ENCODE assay signal across 1 cellular context in the genomic region with DNA sequence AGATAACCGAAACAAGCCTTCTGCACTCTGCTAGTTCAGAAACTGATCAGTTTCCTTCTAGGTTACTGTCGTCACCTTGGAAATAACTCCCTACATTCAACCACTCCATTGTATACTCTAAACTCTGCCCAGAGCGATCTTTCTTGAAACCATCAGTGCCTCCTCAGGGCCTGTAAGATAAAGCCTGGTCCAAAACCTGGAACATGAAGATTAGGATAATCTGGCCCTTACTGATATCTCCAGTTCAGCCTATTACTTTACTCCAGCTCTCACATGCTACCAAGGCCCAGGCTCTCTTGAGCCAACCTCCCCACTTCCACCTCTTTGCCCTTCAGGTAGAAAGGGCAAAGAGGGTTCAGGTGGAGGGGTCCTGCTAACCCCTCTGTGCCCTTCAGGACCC.
TF ChIP-seq lines count a peak whose summit lies in the region.

No MANE protein-coding gene starts in this region.

TF ChIP-seq in K562, 482 proteins besides CTCF, POLR2A, EP300 and RAD21 (continued from another document):
- TF ChIP-seq, protein P1, sequence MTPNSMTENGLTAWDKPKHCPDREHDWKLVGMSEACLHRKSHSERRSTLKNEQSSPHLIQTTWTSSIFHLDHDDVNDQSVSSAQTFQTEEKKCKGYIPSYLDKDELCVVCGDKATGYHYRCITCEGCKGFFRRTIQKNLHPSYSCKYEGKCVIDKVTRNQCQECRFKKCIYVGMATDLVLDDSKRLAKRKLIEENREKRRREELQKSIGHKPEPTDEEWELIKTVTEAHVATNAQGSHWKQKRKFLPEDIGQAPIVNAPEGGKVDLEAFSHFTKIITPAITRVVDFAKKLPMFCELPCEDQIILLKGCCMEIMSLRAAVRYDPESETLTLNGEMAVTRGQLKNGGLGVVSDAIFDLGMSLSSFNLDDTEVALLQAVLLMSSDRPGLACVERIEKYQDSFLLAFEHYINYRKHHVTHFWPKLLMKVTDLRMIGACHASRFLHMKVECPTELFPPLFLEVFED (CRISPR knock-in tag; conservative IDR thresholded peaks at IDR 0.05), result no peak
- TF ChIP-seq LEF1 (IDR thresholded peaks at IDR 0.05) (no peak), MCM7 (IDR thresholded peaks at IDR 0.05) (no peak), PRPF4 (IDR thresholded peaks at IDR 0.05; ENCODE audit: insufficient read depth, low read depth, low read length, poor library complexity, severe bottlenecking) (no peak), CBFA2T3 (IDR thresholded peaks at IDR 0.05) (peak; percentile 58), CBFA2T2 (conservative IDR thresholded peaks at IDR 0.05) (peak; percentile 40; the same call in 1 of the 2 replicates)
